ENCODE assay signal across 28 cellular contexts in genomic region chr7:17178562-17178961, GRCh38.
"Had no signal": no experiment of that assay in that cellular context is flagged by ENCODE, and none has a peak within 500 bp of the region (broad histone marks: within the 10 kb centered on the region; RNA-seq: fewer than 3 reads in every experiment).

No MANE protein-coding gene starts in this region.

- H3K27me3 ChIP-seq: left lung, neural progenitor cell, neutrophil, ovary, right atrium auricular region, right lobe of liver, stomach, testis, thyroid gland, transverse colon, upper lobe of left lung, vagina had no signal

- H3K36me3 ChIP-seq: left lung, lower lobe of right lung, neural progenitor cell, neutrophil, ovary, right atrium auricular region, right lobe of liver, stomach, thyroid gland, transverse colon, upper lobe of left lung, vagina had no signal

- H3K4me2 ChIP-seq: neural progenitor cell had no signal

- DNase-seq: hippocampal formation; kidney glomerular epithelial cell; left cardiac atrium; left lung; lower lobe of right lung; mammary epithelial cell; mesenchymal stem cell; naive B cell; natural killer cell; nephron progenitor cell; occipital lobe; ovary; right lobe of liver; stimulated activated CD4-positive, alpha-beta T cell treated with anti-CD3 and anti-CD28 coated beads, Interleukin-12 subunit alpha, Interleukin-12 subunit beta, amount 100 ng/mL, for 4 hours; stimulated activated CD4-positive, alpha-beta T cell treated with anti-CD3 and anti-CD28 coated beads, Interleukin-15, amount 100 ng/mL, for 24 hours; stimulated activated CD4-positive, alpha-beta T cell treated with anti-CD3 and anti-CD28 coated beads, Interleukin-2, amount 100 ng/mL, for 24 hours; stimulated activated CD4-positive, alpha-beta T cell treated with anti-CD3 and anti-CD28 coated beads, Interleukin-4, amount 100 ng/mL, for 1 hour; stimulated activated naive B cell treated with anti-CD40 and anti-IgM and Interleukin-4, amounts not matched to agents 10 μg/mL and 1 μg/mL and 100 μg/mL, for 72 hours; stimulated activated naive CD8-positive, alpha-beta T cell treated with anti-CD3 and anti-CD28 coated beads, Interleukin-15, Interleukin-2, amounts not matched to agents 100 U/mL and 50 U/mL, for 24 hours; stomach; testis; thyroid gland; transverse colon; upper lobe of left lung had no signal

- H3K9ac ChIP-seq: neural progenitor cell had no signal

- H3K4me1 ChIP-seq: left lung, neural progenitor cell, stomach, testis, thyroid gland, upper lobe of left lung, vagina had no signal

- H3K27ac ChIP-seq: left lung, lower lobe of right lung, neural progenitor cell, neutrophil, ovary, right atrium auricular region, right lobe of liver, stomach, testis, thyroid gland, transverse colon, upper lobe of left lung, vagina had no signal

- ATAC-seq: left cardiac atrium; left lung; lower lobe of right lung; natural killer cell; right lobe of liver; stimulated activated naive B cell treated with anti-CD40 and anti-IgM and Interleukin-4, amounts not matched to agents 10 μg/mL and 1 μg/mL and 100 μg/mL, for 72 hours; stimulated activated naive CD8-positive, alpha-beta T cell treated with anti-CD3 and anti-CD28 coated beads, Interleukin-15, Interleukin-2, amounts not matched to agents 100 U/mL and 50 U/mL, for 24 hours had no signal

- H3K9me3 ChIP-seq: left lung, lower lobe of right lung, neutrophil, ovary, right atrium auricular region, right lobe of liver, stomach, testis, thyroid gland, transverse colon, upper lobe of left lung, vagina had no signal

- H2AFZ ChIP-seq: neural progenitor cell had no signal

- H3K4me3 ChIP-seq: left lung, lower lobe of right lung, neural progenitor cell, ovary, right atrium auricular region, right lobe of liver, stomach, testis, thyroid gland, transverse colon, upper lobe of left lung, vagina had no signal
